21 cellular contexts compared by ENCODE assay signal in genomic region chr4:3208826-3209225, GRCh38. TPM values are rescaled to one million over a fixed set of nuclear protein-coding genes. Genes with fewer than 3 reads are reported as not detected.
DNase-seq lines count a peak whose midpoint lies in the region; ATAC-seq, FAIRE-seq and TF ChIP-seq lines count a peak whose summit lies in the region.
"Had no signal": no experiment of that assay in that cellular context is flagged by ENCODE, and none has a peak within 500 bp of the region (broad histone marks: within the 10 kb centered on the region; RNA-seq: fewer than 3 reads in every experiment).

No MANE protein-coding gene starts in this region.

- DNase-seq in activated effector memory CD4-positive, alpha-beta T cell treated with anti-CD3 and anti-CD28 coated beads, Interleukin-2, amount 50 U/mL, for 16 hours = peak; percentile 56
- no peak for DNase-seq in activated effector memory CD4-positive, alpha-beta T cell treated with Interleukin-2 at 50 U/mL for 16 hours
- peak in 2 of 3 donors; percentile 25 to 37 for DNase-seq in Peyer's patch
- DNase-seq in kidney = peak; percentile 11
- DNase-seq in posterior vena cava (ENCODE audit: low spot score) = peak; percentile 66
- no peak for DNase-seq in NCI-H128 (lab: John Stamatoyannopoulos, UW; ENCODE audit: unreplicated experiment)
- DNase-seq in NAMALWA (ENCODE audit: low spot score) = no peak
- DNase-seq: AML-193; CD4-positive, alpha-beta memory T cell; DMS153; DMS79; GDM1; H9 had no signal

- no peaks in the 10 kb centered on the region for H3K9me3 ChIP-seq in Peyer's patch
- no peaks in the 10 kb centered on the region for H3K9me3 ChIP-seq in kidney (ENCODE audit: control insufficient read depth in 1 of 2, low read length in 2 of 2)
- H3K9me3 ChIP-seq: A549 had no signal

- no peak for ATAC-seq in HG02938 (IDR thresholded peaks at IDR 0.05; ENCODE audit: unreplicated experiment)
- ATAC-seq: A549 had no signal

- TF ChIP-seq CTCF in Peyer's patch (IDR thresholded peaks at IDR 0.05) (no peak), kidney (IDR thresholded peaks at IDR 0.05; ENCODE audit: borderline replicate concordance, extremely low read depth, insufficient read depth) (no peak)

- no peak for FAIRE-seq in kidney (lab: Jason Lieb, UNC)
- FAIRE-seq: A549, GM19239, H1, HTR-8/SVneo had no signal

- peaks cover 0 to 2% (median 0%) of the 10 kb centered on the region in 4 donors for H3K4me1 ChIP-seq in Peyer's patch
- H3K4me1 ChIP-seq in kidney (ENCODE audit: control insufficient read depth in 1 of 2, insufficient read depth in 1 of 2, low read depth in 1 of 2, low read length in 2 of 2) = peaks cover 6 to 9% of the 10 kb centered on the region in 2 donors
- H3K4me1 ChIP-seq: A549 had no signal

- H3K36me3 ChIP-seq in Peyer's patch = peaks cover 0 to 67% (median 0%) of the 10 kb centered on the region in 3 donors
- peaks cover 33 to 50% of the 10 kb centered on the region in 2 donors for H3K36me3 ChIP-seq in kidney (ENCODE audit: control insufficient read depth in 1 of 2, insufficient read depth in 2 of 2, low read length in 2 of 2)

- H3K4me3 ChIP-seq in Peyer's patch (no peak overlapping the region), kidney (ENCODE audit: low read length in 2 of 2) (no peak overlapping the region)
- H3K4me3 ChIP-seq: A549 had no signal

- no peak overlapping the region for H3K9ac ChIP-seq in kidney (ENCODE audit: low read length in 2 of 2)

- no peaks in the 10 kb centered on the region for H3K27me3 ChIP-seq in Peyer's patch

- no peak overlapping the region for H3K27ac ChIP-seq in Peyer's patch
- H3K27ac ChIP-seq in kidney (ENCODE audit: low read depth in 2 of 2, low read length in 2 of 2) = no peak overlapping the region
- H3K27ac ChIP-seq: 22Rv1, A549, C4-2B had no signal

- intact Hi-C loops in kidney (cut with DNase I) (no loop called here), posterior vena cava (cut with DNase I) (no loop called here)

- no peak for TF ChIP-seq POLR2A in Peyer's patch (IDR thresholded peaks at IDR 0.05)

RNA-seq across cellular contexts. Expression of gene MSANTD1, which starts 40.1 kb away (rescaled TPM):
- total RNA-seq in Peyer's patch (1 to 10 TPM in 3 of 4 donors, under 1 TPM in 1; 0.35 to 2.5 (median 1.5) TPM), kidney (0.91 TPM), posterior vena cava (1 to 10 TPM in 1 of 2 donors, under 1 TPM in 1; 0.71 to 1.1 TPM)
- not detected for polyA plus RNA-seq in kidney (ENCODE audit: insufficient read depth, low read depth, low replicate concordance)
- polyA plus RNA-seq: IgD-negative memory B cell had no signal

Comparison
In these comparisons a context has a peak if more than half of its experiments do, and no peak if none do; other contexts are left out.
1. DNase-seq: peak in activated effector memory CD4-positive, alpha-beta T cell treated with anti-CD3 and anti-CD28 coated beads, Interleukin-2, amount 50 U/mL, for 16 hours (single experiment), Peyer's patch (2 of 3), kidney (single experiment) and posterior vena cava (single experiment); none in activated effector memory CD4-positive, alpha-beta T cell treated with Interleukin-2 at 50 U/mL for 16 hours (single experiment), NCI-H128 (single experiment) and NAMALWA (single experiment).